1 cellular context compared by ENCODE assay signal in the genomic region with DNA sequence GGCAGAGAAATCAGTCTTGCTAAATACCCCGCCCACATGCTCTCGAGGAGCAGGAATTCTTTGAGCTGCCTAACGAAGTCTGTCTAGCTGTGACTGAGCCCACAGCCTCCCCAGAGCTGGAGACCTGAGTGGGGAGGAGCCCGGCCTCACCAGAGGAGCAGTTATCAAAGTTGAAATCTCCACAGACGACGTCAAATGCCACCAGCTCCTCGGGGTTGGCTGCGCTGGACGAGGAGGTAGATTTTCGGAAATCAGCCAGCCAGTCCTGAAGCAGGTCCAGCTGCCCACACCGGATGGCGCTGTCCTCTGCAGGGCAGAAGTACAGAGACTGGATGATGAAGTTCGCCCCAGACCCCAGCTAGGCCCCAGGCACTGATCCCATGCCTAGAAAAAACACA.
TF ChIP-seq lines count a peak whose summit lies in the region.

No MANE protein-coding gene starts in this region.

TF ChIP-seq in IMR-90, 13 proteins besides CTCF, POLR2A, EP300 and RAD21:
- TF ChIP-seq CHD1 (IDR thresholded peaks at IDR 0.05; ENCODE audit: low read depth, low read length) (no peak), MXI1 (IDR thresholded peaks at IDR 0.05; ENCODE audit: borderline replicate concordance, low read depth, low read length) (no peak), NFE2L2 (IDR thresholded peaks at IDR 0.05; ENCODE audit: low read depth, low read length) (no peak), RFX5 (IDR thresholded peaks at IDR 0.05; ENCODE audit: low read depth, low read length) (no peak), RCOR1 (IDR thresholded peaks at IDR 0.05; ENCODE audit: insufficient replicate concordance, low read length) (no peak), CEBPB (IDR thresholded peaks at IDR 0.05; ENCODE audit: low read depth, low read length) (no peak), FOS (IDR thresholded peaks at IDR 0.05; ENCODE audit: low read depth, low read length) (no peak), MAFK (IDR thresholded peaks at IDR 0.05; ENCODE audit: low read depth, low read length) (no peak), MAZ (IDR thresholded peaks at IDR 0.05; ENCODE audit: borderline replicate concordance, low read depth, low read length) (no peak), SMC3 (IDR thresholded peaks at IDR 0.05; ENCODE audit: low read depth, low read length) (no peak), BHLHE40 (IDR thresholded peaks at IDR 0.05; ENCODE audit: low read depth, low read length) (no peak)
- TF ChIP-seq, protein P1, sequence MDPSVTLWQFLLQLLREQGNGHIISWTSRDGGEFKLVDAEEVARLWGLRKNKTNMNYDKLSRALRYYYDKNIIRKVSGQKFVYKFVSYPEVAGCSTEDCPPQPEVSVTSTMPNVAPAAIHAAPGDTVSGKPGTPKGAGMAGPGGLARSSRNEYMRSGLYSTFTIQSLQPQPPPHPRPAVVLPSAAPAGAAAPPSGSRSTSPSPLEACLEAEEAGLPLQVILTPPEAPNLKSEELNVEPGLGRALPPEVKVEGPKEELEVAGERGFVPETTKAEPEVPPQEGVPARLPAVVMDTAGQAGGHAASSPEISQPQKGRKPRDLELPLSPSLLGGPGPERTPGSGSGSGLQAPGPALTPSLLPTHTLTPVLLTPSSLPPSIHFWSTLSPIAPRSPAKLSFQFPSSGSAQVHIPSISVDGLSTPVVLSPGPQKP (IDR thresholded peaks at IDR 0.05; ENCODE audit: borderline replicate concordance, low read depth, low read length) = no peak
- TF ChIP-seq, protein P2, sequence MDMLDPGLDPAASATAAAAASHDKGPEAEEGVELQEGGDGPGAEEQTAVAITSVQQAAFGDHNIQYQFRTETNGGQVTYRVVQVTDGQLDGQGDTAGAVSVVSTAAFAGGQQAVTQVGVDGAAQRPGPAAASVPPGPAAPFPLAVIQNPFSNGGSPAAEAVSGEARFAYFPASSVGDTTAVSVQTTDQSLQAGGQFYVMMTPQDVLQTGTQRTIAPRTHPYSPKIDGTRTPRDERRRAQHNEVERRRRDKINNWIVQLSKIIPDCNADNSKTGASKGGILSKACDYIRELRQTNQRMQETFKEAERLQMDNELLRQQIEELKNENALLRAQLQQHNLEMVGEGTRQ (IDR thresholded peaks at IDR 0.05; ENCODE audit: low read depth, low read length) = no peak
